ENCODE assay signal across 8 cellular contexts in genomic region chr7:116236020-116236630, GRCh38. TPM values are rescaled to one million over a fixed set of nuclear protein-coding genes. Genes with fewer than 3 reads are reported as not detected.
A peak's percentile ranks its signal among the peaks of the same experiment; 100 is the strongest.
DNase-seq lines count a peak whose midpoint lies in the region; ATAC-seq, FAIRE-seq and TF ChIP-seq lines count a peak whose summit lies in the region.

No MANE protein-coding gene starts in this region.

- no peak overlapping the region for H3K4me2 ChIP-seq in hepatocyte

- TF ChIP-seq CTCF in GM12873 (IDR thresholded peaks at IDR 0.05; ENCODE audit: insufficient read depth, low read depth, low read length, missing control alignments) = peak; percentile 49
- peak; percentile 69 for TF ChIP-seq CTCF in hepatocyte (IDR thresholded peaks at IDR 0.05; ENCODE audit: poor library complexity)

- H3K4me3 ChIP-seq in hepatocyte = no peak overlapping the region

- H3K79me2 ChIP-seq in hepatocyte = peaks cover 50% of the 10 kb centered on the region

- POLR2A ChIA-PET in activated naive CD8-positive, alpha-beta T cell treated with anti-CD3 and anti-CD28 coated beads, Interleukin-2, amount 10 ng/mL, durations not matched to agents 7 days and 5 days (lab: Charles Lee) = no interaction called here

- H4K20me1 ChIP-seq in hepatocyte (ENCODE audit: insufficient read depth, poor library complexity, severe bottlenecking) = peaks cover 17% of the 10 kb centered on the region

- H3K4me1 ChIP-seq in hepatocyte (ENCODE audit: insufficient read depth) = peaks cover 18% of the 10 kb centered on the region

- peak; percentile 98 for FAIRE-seq in A204.1 (lab: Jason Lieb, UNC)

- H3K4me1 Mint-ChIP-seq in activated naive CD8-positive, alpha-beta T cell treated with anti-CD3 and anti-CD28 coated beads, Interleukin-2, amount 10 ng/mL, durations not matched to agents 7 days and 5 days = peaks cover 46% of the 10 kb centered on the region

- no peaks in the 10 kb centered on the region for H3K36me3 ChIP-seq in hepatocyte (replicated peaks; ENCODE audit: insufficient read depth, low read depth)

- H3K27me3 Mint-ChIP-seq in activated naive CD8-positive, alpha-beta T cell treated with anti-CD3 and anti-CD28 coated beads, Interleukin-2, amount 10 ng/mL, durations not matched to agents 7 days and 5 days = no peaks in the 10 kb centered on the region

- no peak overlapping the region for H3K4me3 Mint-ChIP-seq in activated naive CD8-positive, alpha-beta T cell treated with anti-CD3 and anti-CD28 coated beads, Interleukin-2, amount 10 ng/mL, durations not matched to agents 7 days and 5 days

- no peak overlapping the region for H3K27ac Mint-ChIP-seq in activated naive CD8-positive, alpha-beta T cell treated with anti-CD3 and anti-CD28 coated beads, Interleukin-2, amount 10 ng/mL, durations not matched to agents 7 days and 5 days

- H3K27ac ChIP-seq in hepatocyte = no peak overlapping the region

- no peaks in the 10 kb centered on the region for H3K9me3 Mint-ChIP-seq in activated naive CD8-positive, alpha-beta T cell treated with anti-CD3 and anti-CD28 coated beads, Interleukin-2, amount 10 ng/mL, durations not matched to agents 7 days and 5 days

- peak; percentile 75 for ATAC-seq in HG03354 (IDR thresholded peaks at IDR 0.05; ENCODE audit: poor library complexity, severe bottlenecking, unreplicated experiment)
- peak; percentile 50 for ATAC-seq in activated naive CD8-positive, alpha-beta T cell treated with anti-CD3 and anti-CD28 coated beads, Interleukin-2, amount 10 ng/mL, durations not matched to agents 7 days and 5 days (ENCODE audit: low read depth)
- ATAC-seq in GM19467 (IDR thresholded peaks at IDR 0.05; ENCODE audit: unreplicated experiment) = no peak

- 51% methylated on average over 2 of the region's 2 CpGs for whole genome bisulfite sequencing in hepatocyte (ENCODE audit: low lambda C conversion rate, missing lambda C conversion rate)

- H2AFZ ChIP-seq in hepatocyte = no peak overlapping the region

- H3K9me2 ChIP-seq in hepatocyte (replicated peaks; ENCODE audit: insufficient read depth) = no peaks in the 10 kb centered on the region

- peak; percentile 66 for DNase-seq in RPMI8226
- no peak for DNase-seq in activated naive CD8-positive, alpha-beta T cell treated with anti-CD3 and anti-CD28 coated beads, Interleukin-2, amount 10 ng/mL, durations not matched to agents 7 days and 5 days
- peak; percentile 65 for DNase-seq in hepatocyte (ENCODE audit: low spot score)
- DNase-seq in stimulated activated CD4-positive, alpha-beta T cell treated with anti-CD3 and anti-CD28 coated beads, Interleukin-1b, Interleukin-23, amount 100 ng/mL, for 24 hours (ENCODE audit: low read depth in 4 of 4, low spot score in 1 of 4) = peak in 3 of 4 experiments; percentile 28 to 34 (median 31)

- no peaks in the 10 kb centered on the region for H3K9me3 ChIP-seq in hepatocyte (ENCODE audit: low read depth)

- peaks cover 23% of the 10 kb centered on the region for H3K36me3 Mint-ChIP-seq in activated naive CD8-positive, alpha-beta T cell treated with anti-CD3 and anti-CD28 coated beads, Interleukin-2, amount 10 ng/mL, durations not matched to agents 7 days and 5 days

- H3K27me3 ChIP-seq in hepatocyte = no peaks in the 10 kb centered on the region

RNA-seq across cellular contexts. Expression of gene TES, which starts 25.8 kb away (rescaled TPM):
- 100 to 1,000 TPM; 119 to 121 TPM for total RNA-seq in activated naive CD8-positive, alpha-beta T cell treated with anti-CD3 and anti-CD28 coated beads, Interleukin-2, amount 10 ng/mL, durations not matched to agents 7 days and 5 days
- 122 and 129 TPM in 2 replicates for total RNA-seq in hepatocyte
- 75.2 and 83.2 TPM in 2 replicates for polyA plus RNA-seq in hepatocyte
